In genomic region chr16:4487955-4488481, GRCh38 we compare ENCODE assay signal across 9 cellular contexts. TPM values are rescaled to one million over a fixed set of nuclear protein-coding genes. Genes with fewer than 3 reads are reported as not detected.
DNase-seq lines count a peak whose midpoint lies in the region; ATAC-seq and TF ChIP-seq lines count a peak whose summit lies in the region.
"Had no signal": no experiment of that assay in that cellular context is flagged by ENCODE, and none has a peak within 500 bp of the region (broad histone marks: within the 10 kb centered on the region; RNA-seq: fewer than 3 reads in every experiment).

No MANE protein-coding gene starts in this region.

- H3K4me3 ChIP-seq in fibroblast of villous mesenchyme (ENCODE audit: low read depth, low read length) (no peak overlapping the region), spleen (peak overlapping the region in 1 of 8 donors; percentile 0)

- H3K27me3 ChIP-seq in spleen (replicated peaks in 1 of 7), result no peaks in the 10 kb centered on the region

- H3K4me1 ChIP-seq in spleen, result peaks cover 26 to 65% (median 40%) of the 10 kb centered on the region in 6 donors

- peaks cover 0 to 83% (median 21%) of the 10 kb centered on the region in 6 donors for H3K36me3 ChIP-seq in spleen

- intact Hi-C loops in spleen (cut with DNase I; ENCODE audit: low total_unique reads), result no loop called here

- DNase-seq in activated T-cell treated with anti-CD3 and anti-CD28 coated beads, Interleukin-2, amount 50 U/mL, for 24 hours, result no peak
- DNase-seq in activated T-cell treated with anti-CD3 and anti-CD28 coated beads, Interleukin-2, amount 50 U/mL, for 1 hour, result no peak
- peak; percentile 35 for DNase-seq in activated CD8-positive, alpha-beta T cell treated with anti-CD3 and anti-CD28 coated beads, Interleukin-2, amount 10 ng/mL, durations not matched to agents 7 days and 5 days
- DNase-seq in fibroblast of villous mesenchyme (ENCODE audit: low read depth) (peak; percentile 68), spleen (no peak), NCI-H1105 treated with DMSO at 0.1 percent for 48 hours (lab: John Stamatoyannopoulos, UW) (no peak), UCSD-AML1 (lab: John Stamatoyannopoulos, UW; ENCODE audit: unreplicated experiment) (no peak), NCI-H69 (lab: John Stamatoyannopoulos, UW) (no peak)
- DNase-seq: effector CD4-positive, alpha-beta T cell had no signal

- H3K27me3 Mint-ChIP-seq in activated T-cell treated with anti-CD3 and anti-CD28 coated beads, Interleukin-2, amount 50 U/mL, for 24 hours, result no peaks in the 10 kb centered on the region
- no peaks in the 10 kb centered on the region for H3K27me3 Mint-ChIP-seq in activated CD8-positive, alpha-beta T cell treated with anti-CD3 and anti-CD28 coated beads, Interleukin-2, amount 10 ng/mL, durations not matched to agents 7 days and 5 days (ENCODE audit: low read depth)

- H3K4me3 Mint-ChIP-seq in activated T-cell treated with anti-CD3 and anti-CD28 coated beads, Interleukin-2, amount 50 U/mL, for 24 hours, result no peak overlapping the region
- H3K4me3 Mint-ChIP-seq in activated CD8-positive, alpha-beta T cell treated with anti-CD3 and anti-CD28 coated beads, Interleukin-2, amount 10 ng/mL, durations not matched to agents 7 days and 5 days, result peak overlapping the region; percentile 64

- ATAC-seq in activated CD8-positive, alpha-beta T cell treated with anti-CD3 and anti-CD28 coated beads, Interleukin-2, amount 10 ng/mL, durations not matched to agents 7 days and 5 days, result peak; percentile 68

- peak overlapping the region; percentile 37 to 88 (median 76) for H3K27ac ChIP-seq in spleen

- H3K4me1 Mint-ChIP-seq in activated T-cell treated with anti-CD3 and anti-CD28 coated beads, Interleukin-2, amount 50 U/mL, for 24 hours (ENCODE audit: low read depth), result peaks cover 63% of the 10 kb centered on the region
- peaks cover 62% of the 10 kb centered on the region for H3K4me1 Mint-ChIP-seq in activated CD8-positive, alpha-beta T cell treated with anti-CD3 and anti-CD28 coated beads, Interleukin-2, amount 10 ng/mL, durations not matched to agents 7 days and 5 days (ENCODE audit: low read depth)

- no peak for TF ChIP-seq CTCF in fibroblast of villous mesenchyme (IDR thresholded peaks at IDR 0.05; ENCODE audit: insufficient read depth, low read depth, low read length)
- no peak for TF ChIP-seq CTCF in spleen (IDR thresholded peaks at IDR 0.05 in 8 of 11, conservative IDR thresholded peaks at IDR 0.05 in 3 of 11)

- WGBS in spleen, 5 donors, result 41 to 62% (median 44%) methylated on average over 4 to 5 of the region's 5 CpGs

- CTCF ChIA-PET in activated CD8-positive, alpha-beta T cell treated with anti-CD3 and anti-CD28 coated beads, Interleukin-2, amount 10 ng/mL, durations not matched to agents 7 days and 5 days (lab: Charles Lee), result interaction anchor here (0.7 to 4.6 kb wide), 6 partner anchors 11 to 128 kb away, joined by 3 to 47 read pairs (median 12); partner anchors contain the start of gene HMOX2

- H3K36me3 Mint-ChIP-seq in activated T-cell treated with anti-CD3 and anti-CD28 coated beads, Interleukin-2, amount 50 U/mL, for 24 hours (ENCODE audit: low read depth), result peaks cover 83% of the 10 kb centered on the region
- H3K36me3 Mint-ChIP-seq in activated CD8-positive, alpha-beta T cell treated with anti-CD3 and anti-CD28 coated beads, Interleukin-2, amount 10 ng/mL, durations not matched to agents 7 days and 5 days (ENCODE audit: low read depth), result peaks cover 63% of the 10 kb centered on the region

- H3K9me3 ChIP-seq in spleen, result no peaks in the 10 kb centered on the region

- peak overlapping the region; percentile 89 for H3K27ac Mint-ChIP-seq in activated T-cell treated with anti-CD3 and anti-CD28 coated beads, Interleukin-2, amount 50 U/mL, for 24 hours
- peak overlapping the region; percentile 92 for H3K27ac Mint-ChIP-seq in activated CD8-positive, alpha-beta T cell treated with anti-CD3 and anti-CD28 coated beads, Interleukin-2, amount 10 ng/mL, durations not matched to agents 7 days and 5 days

- POLR2A ChIA-PET in activated CD8-positive, alpha-beta T cell treated with anti-CD3 and anti-CD28 coated beads, Interleukin-2, amount 10 ng/mL, durations not matched to agents 7 days and 5 days (lab: Charles Lee), result interaction anchor here (0.7 to 3.2 kb wide), 5 partner anchors 11 to 22 kb away, joined by 3 to 31 read pairs (median 9); partner anchors contain the start of gene HMOX2

- H3K9me3 Mint-ChIP-seq in activated T-cell treated with anti-CD3 and anti-CD28 coated beads, Interleukin-2, amount 50 U/mL, for 24 hours, result no peaks in the 10 kb centered on the region
- H3K9me3 Mint-ChIP-seq in activated CD8-positive, alpha-beta T cell treated with anti-CD3 and anti-CD28 coated beads, Interleukin-2, amount 10 ng/mL, durations not matched to agents 7 days and 5 days (ENCODE audit: insufficient read depth), result no peaks in the 10 kb centered on the region

- no peak for TF ChIP-seq POLR2A in spleen (IDR thresholded peaks at IDR 0.05)

RNA-seq across cellular contexts. Expression of gene HMOX2, which starts 11.8 kb away (rescaled TPM):
- 10 to 100 TPM; 92.6 to 97.4 TPM for total RNA-seq in activated CD8-positive, alpha-beta T cell treated with anti-CD3 and anti-CD28 coated beads, Interleukin-2, amount 10 ng/mL, durations not matched to agents 7 days and 5 days
- total RNA-seq in fibroblast of villous mesenchyme, result 52.5 and 57.9 TPM in 2 replicates
- total RNA-seq in spleen, result 10 to 100 TPM; 34.6 to 73.8 (median 59.0) TPM
- polyA plus RNA-seq in spleen, result 10 to 100 TPM; 26.6 to 48.0 (median 44.0) TPM

RNA-seq across cellular contexts. Expression of gene NMRAL1, which starts 13.6 kb away (rescaled TPM):
- total RNA-seq in activated CD8-positive, alpha-beta T cell treated with anti-CD3 and anti-CD28 coated beads, Interleukin-2, amount 10 ng/mL, durations not matched to agents 7 days and 5 days, result 10 to 100 TPM; 53.6 to 55.6 TPM
- 54.4 and 99.5 TPM in 2 replicates for total RNA-seq in fibroblast of villous mesenchyme
- total RNA-seq in spleen, result 10 to 100 TPM; 26.3 to 49.0 (median 40.6) TPM
- 10 to 100 TPM; 40.1 to 58.6 (median 44.9) TPM for polyA plus RNA-seq in spleen

RNA-seq across cellular contexts. Expression of gene CDIP1, which starts 50.6 kb away (rescaled TPM):
- 10 to 100 TPM; 44.0 to 48.7 TPM for total RNA-seq in activated CD8-positive, alpha-beta T cell treated with anti-CD3 and anti-CD28 coated beads, Interleukin-2, amount 10 ng/mL, durations not matched to agents 7 days and 5 days
- total RNA-seq in fibroblast of villous mesenchyme (10.6 and 16.8 TPM in 2 replicates), spleen (10 to 100 TPM; 17.8 to 26.9 (median 21.8) TPM)
- 10 to 100 TPM in 2 of 3 donors, 1 to 10 TPM in 1; 9.6 to 13.8 (median 12.1) TPM for polyA plus RNA-seq in spleen

Comparison
In these comparisons a context has a peak if more than half of its experiments do, and no peak if none do; other contexts are left out.
1. DNase-seq: peak in activated CD8-positive, alpha-beta T cell treated with anti-CD3 and anti-CD28 coated beads, Interleukin-2, amount 10 ng/mL, durations not matched to agents 7 days and 5 days (single experiment) and fibroblast of villous mesenchyme (single experiment); none in activated T-cell treated with anti-CD3 and anti-CD28 coated beads, Interleukin-2, amount 50 U/mL, for 24 hours (single experiment), activated T-cell treated with anti-CD3 and anti-CD28 coated beads, Interleukin-2, amount 50 U/mL, for 1 hour (single experiment), spleen (single experiment), NCI-H1105 treated with DMSO at 0.1 percent for 48 hours (single experiment), UCSD-AML1 (single experiment) and NCI-H69 (single experiment).